In genomic region chr15:25680659-25680970, GRCh38 we compare ENCODE assay signal across 8 cellular contexts.
"Had no signal": no experiment of that assay in that cellular context is flagged by ENCODE, and none has a peak within 500 bp of the region (broad histone marks: within the 10 kb centered on the region; RNA-seq: fewer than 3 reads in every experiment).

No MANE protein-coding gene starts in this region.

- DNase-seq: GM23248, GOT3, H7, HFFc6 had no signal

- H3K27ac ChIP-seq: GM23248, HL-60 had no signal

- H3K4me3 ChIP-seq: GM23248, HAP-1 had no signal

- H3K27ac Mint-ChIP-seq: HFFc6 had no signal

- H3K9me3 Mint-ChIP-seq: HFFc6 had no signal

- ATAC-seq: HCT116, HepG2 had no signal

- H2AFZ ChIP-seq: GM23248 had no signal

- H3K9ac ChIP-seq: GM23248 had no signal

- H3K4me3 Mint-ChIP-seq: HFFc6 had no signal
